13 cellular contexts compared by ENCODE assay signal in genomic region chr17:20154601-20155000, GRCh38.
"Had no signal": no experiment of that assay in that cellular context is flagged by ENCODE, and none has a peak within 500 bp of the region (broad histone marks: within the 10 kb centered on the region; RNA-seq: fewer than 3 reads in every experiment).

No MANE protein-coding gene starts in this region.

- H3K9me3 Mint-ChIP-seq: natural killer cell, T-cell had no signal

- H3K27ac ChIP-seq: gastrocnemius medialis, right atrium auricular region had no signal

- H3K4me3 Mint-ChIP-seq: natural killer cell, T-cell had no signal

- H3K9me3 ChIP-seq: colonic mucosa, gastrocnemius medialis, right atrium auricular region had no signal

- DNase-seq: activated CD4-positive, alpha-beta T cell treated with anti-CD3 and anti-CD28 coated beads for 1 hour; caudate nucleus; colonic mucosa; effector CD4-positive, alpha-beta T cell; gastrocnemius medialis; islet precursor cell; mammary epithelial cell; natural killer cell; small intestine; stimulated activated naive CD4-positive, alpha-beta T cell treated with Interleukin-2 at 50 U/mL for 16 hours; T-cell; T1000 had no signal

- FAIRE-seq: small intestine had no signal

- H3K27ac Mint-ChIP-seq: natural killer cell, T-cell had no signal

- H3K4me1 ChIP-seq: colonic mucosa had no signal

- H3K36me3 Mint-ChIP-seq: natural killer cell, T-cell had no signal

- H3K27me3 ChIP-seq: colonic mucosa, right atrium auricular region had no signal

- H3K36me3 ChIP-seq: colonic mucosa, gastrocnemius medialis, right atrium auricular region had no signal
